2 cellular contexts compared by ENCODE assay signal in the genomic region with DNA sequence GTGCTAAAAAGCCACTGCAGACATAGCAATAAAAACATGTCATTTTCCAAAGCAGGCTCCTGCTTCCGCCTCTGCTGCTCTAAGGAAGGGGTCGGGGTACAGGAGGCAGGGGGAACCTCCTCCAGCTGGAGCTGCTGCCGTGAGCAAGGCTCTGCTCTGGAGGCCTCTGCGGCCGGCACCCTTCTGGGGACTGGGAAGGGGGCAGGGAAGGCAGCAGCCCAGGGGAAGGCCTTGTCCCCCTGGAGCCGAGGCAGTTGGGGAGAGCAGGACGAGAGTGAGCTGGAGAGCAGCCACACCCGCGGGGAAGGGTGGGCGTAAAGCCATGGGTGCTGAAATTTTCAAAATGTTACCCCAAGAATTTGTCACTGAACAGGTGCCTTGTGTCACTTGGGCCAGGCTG. TPM values are rescaled to one million over a fixed set of nuclear protein-coding genes. Genes with fewer than 3 reads are reported as not detected.
"Had no signal": no experiment of that assay in that cellular context is flagged by ENCODE, and none has a peak within 500 bp of the region (broad histone marks: within the 10 kb centered on the region; RNA-seq: fewer than 3 reads in every experiment).

No MANE protein-coding gene starts in this region.

RNA-seq across cellular contexts. Expression of gene PNCK, which starts 22.9 kb away (rescaled TPM):
- polyA plus RNA-seq: IgD-negative memory B cell had no signal

RNA-seq across cellular contexts. Expression of gene DUSP9, which starts 49.5 kb away (rescaled TPM):
- total RNA-seq: HT-29 had no signal
- polyA plus RNA-seq: IgD-negative memory B cell had no signal
